8 cellular contexts compared by ENCODE assay signal in the genomic region with DNA sequence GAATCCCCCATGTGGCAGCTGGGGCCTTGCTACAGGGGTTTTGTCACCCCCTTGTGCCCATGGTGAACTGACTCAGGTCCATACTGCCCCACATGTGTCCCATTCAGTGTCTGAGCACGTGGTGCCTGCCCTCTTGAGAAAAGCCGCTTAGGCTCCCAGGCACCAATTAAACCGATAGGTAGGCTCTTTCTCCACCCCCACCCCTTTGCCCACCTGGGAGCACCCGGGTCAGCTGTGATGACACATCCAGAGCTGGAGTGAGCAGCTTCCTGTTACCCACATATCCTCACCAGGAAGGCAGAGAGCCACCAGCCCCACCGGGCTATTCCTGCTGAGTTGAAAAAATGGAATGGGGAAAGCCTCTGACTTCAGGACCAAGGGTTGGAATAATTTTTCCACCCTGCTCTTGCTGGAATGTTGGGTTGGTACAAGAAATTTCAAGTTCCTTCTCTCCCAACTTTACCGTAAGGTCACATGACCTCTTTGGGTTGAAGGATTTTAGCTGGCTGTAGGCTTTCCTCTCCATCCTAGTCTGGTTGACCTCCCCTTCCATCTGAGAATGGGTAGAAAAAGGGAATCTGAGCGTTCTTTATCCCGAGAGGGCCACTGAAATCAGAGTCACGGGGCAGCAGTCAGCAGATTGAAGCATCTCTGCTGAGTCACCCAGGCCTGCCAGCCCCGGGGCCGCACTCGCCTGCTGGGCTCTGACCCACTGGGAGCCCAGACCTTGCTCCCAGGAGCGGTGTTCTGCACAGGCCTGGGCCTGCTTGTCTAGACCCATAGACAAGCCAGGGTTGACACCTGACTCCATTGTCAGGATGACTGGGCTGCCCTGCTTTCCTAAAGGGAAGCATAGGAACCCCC. TPM values are rescaled to one million over a fixed set of nuclear protein-coding genes. Genes with fewer than 3 reads are reported as not detected.
DNase-seq lines count a peak whose midpoint lies in the region; ATAC-seq and TF ChIP-seq lines count a peak whose summit lies in the region.

No MANE protein-coding gene starts in this region.

- H3K4me3 ChIP-seq in left ventricle myocardium inferior (no peak overlapping the region), vagina (no peak overlapping the region)

- ATAC-seq in left ventricle myocardium superior = no peak

- TF ChIP-seq CTCF in left ventricle myocardium inferior (IDR thresholded peaks at IDR 0.05; ENCODE audit: borderline replicate concordance) (no peak), vagina (IDR thresholded peaks at IDR 0.05) (no peak)

- H3K4me1 ChIP-seq in left ventricle myocardium inferior (peaks cover 73% of the 10 kb centered on the region), vagina (peaks cover 26% of the 10 kb centered on the region)

- H3K27me3 ChIP-seq in left ventricle myocardium inferior (ENCODE audit: low read depth) = peaks cover 4% of the 10 kb centered on the region
- H3K27me3 ChIP-seq in vagina = no peaks in the 10 kb centered on the region

- no peak for TF ChIP-seq POLR2A in vagina (IDR thresholded peaks at IDR 0.05)

- no peaks in the 10 kb centered on the region for H3K36me3 ChIP-seq in left ventricle myocardium inferior
- H3K36me3 ChIP-seq in vagina = no peaks in the 10 kb centered on the region

- H3K9me3 ChIP-seq in left ventricle myocardium inferior (replicated peaks) = no peaks in the 10 kb centered on the region
- no peaks in the 10 kb centered on the region for H3K9me3 ChIP-seq in vagina

- intact Hi-C loops in left ventricle myocardium inferior (cut with micrococcal nuclease) = loop anchor here (10.0 kb wide), 1 partner anchor 114 kb away; no protein-coding TSS in a partner anchor
- intact Hi-C loops in left ventricle myocardium superior (cut with micrococcal nuclease) = loop anchor here (10.0 kb wide), 1 partner anchor 274 kb away; no protein-coding TSS in a partner anchor
- intact Hi-C loops in vagina (cut with DNase I) = loop anchor here (10.0 kb wide), 2 partner anchors 144 to 284 kb away; no protein-coding TSS in a partner anchor

- DNase-seq in left ventricle myocardium inferior = no peak
- DNase-seq in left ventricle myocardium superior = no peak
- DNase-seq in amniotic epithelial cell (ENCODE audit: low read depth) = peak; percentile 73
- DNase-seq in iPS-NIHi11 (ENCODE audit: low spot score) = peak; percentile 38
- no peak for DNase-seq in vagina (ENCODE audit: extremely low spot score in 2 of 2)
- DNase-seq in NCI-H748 (lab: John Stamatoyannopoulos, UW; ENCODE audit: unreplicated experiment) = no peak
- DNase-seq in cerebellar cortex (ENCODE audit: low spot score) = no peak
- DNase-seq in dedifferentiated amniotic fluid mesenchymal stem cell (ENCODE audit: extremely low spot score) = no peak

- H3K27ac ChIP-seq in left ventricle myocardium inferior (replicated peaks) = peak overlapping the region; percentile 45
- H3K27ac ChIP-seq in vagina = peak overlapping the region; percentile 13

RNA-seq across cellular contexts. Expression of gene TMCC2, which starts 30.8 kb away (rescaled TPM):
- 2.5 TPM for total RNA-seq in left ventricle myocardium inferior
- 1.3 TPM for total RNA-seq in left ventricle myocardium superior
- 4.9 TPM for total RNA-seq in vagina

RNA-seq across cellular contexts. Expression of gene DSTYK, which starts 47.0 kb away (rescaled TPM):
- total RNA-seq in left ventricle myocardium inferior (6.3 TPM), left ventricle myocardium superior (6.1 TPM), vagina (12.0 TPM)

Comparison
In these comparisons a context has a peak if more than half of its experiments do, and no peak if none do; other contexts are left out.
1. DNase-seq: peak in amniotic epithelial cell (single experiment) and iPS-NIHi11 (single experiment); none in left ventricle myocardium inferior (single experiment), left ventricle myocardium superior (single experiment), vagina (0 of 2), NCI-H748 (single experiment), cerebellar cortex (single experiment) and dedifferentiated amniotic fluid mesenchymal stem cell (single experiment).